In genomic region chr3:36909666-36910065, GRCh38 we compare ENCODE assay signal across 19 cellular contexts. TPM values are rescaled to one million over a fixed set of nuclear protein-coding genes. Genes with fewer than 3 reads are reported as not detected.
DNase-seq lines count a peak whose midpoint lies in the region; ATAC-seq, FAIRE-seq and TF ChIP-seq lines count a peak whose summit lies in the region.
"Had no signal": no experiment of that assay in that cellular context is flagged by ENCODE, and none has a peak within 500 bp of the region (broad histone marks: within the 10 kb centered on the region; RNA-seq: fewer than 3 reads in every experiment).

No MANE protein-coding gene starts in this region.

- H3K27me3 ChIP-seq in CD4-positive, alpha-beta memory T cell (ENCODE audit: insufficient read depth, low read length) = no peaks in the 10 kb centered on the region

- H3K79me2 ChIP-seq in OCI-LY7 (ENCODE audit: insufficient read depth, low read depth, low read length) = peaks cover 62% of the 10 kb centered on the region; the same call in 1 of the 2 replicates

- no peaks in the 10 kb centered on the region for H3K9me3 ChIP-seq in CD4-positive, alpha-beta memory T cell (ENCODE audit: control insufficient read depth in 1 of 2, low read length in 2 of 2)
- H3K9me3 ChIP-seq in OCI-LY7 (ENCODE audit: low read length) = no peaks in the 10 kb centered on the region
- H3K9me3 ChIP-seq: Caco-2 had no signal

- no peak for TF ChIP-seq CTCF in OCI-LY7 (conservative IDR thresholded peaks at IDR 0.05; ENCODE audit: low read length)
- TF ChIP-seq CTCF in natural killer cell (IDR thresholded peaks at IDR 0.05) = no peak
- TF ChIP-seq CTCF in D721Med (IDR thresholded peaks at IDR 0.05; ENCODE audit: insufficient read depth, missing control alignments) = no peak

- H3K4me1 ChIP-seq in CD4-positive, alpha-beta memory T cell (ENCODE audit: insufficient read depth, low read length) = peaks cover 64% of the 10 kb centered on the region
- peaks cover 79% of the 10 kb centered on the region for H3K4me1 ChIP-seq in OCI-LY7 (ENCODE audit: insufficient read depth, low read length, poor library complexity, severe bottlenecking)

- H3K9me3 Mint-ChIP-seq in CD4-positive, alpha-beta memory T cell = no peaks in the 10 kb centered on the region
- H3K9me3 Mint-ChIP-seq in dendritic cell treated with granulocyte-macrophage colony-stimulating factor and Interleukin-4, amounts not matched to agents 40 ng/mL and 50 ng/mL, for 4 days = no peaks in the 10 kb centered on the region
- no peaks in the 10 kb centered on the region for H3K9me3 Mint-ChIP-seq in natural killer cell

- no peak for FAIRE-seq in D721Med (lab: Jason Lieb, UNC)
- FAIRE-seq: GM12878, GM18507, RCC 7860 had no signal

- ATAC-seq in natural killer cell = no peak
- ATAC-seq in HG02870 (IDR thresholded peaks at IDR 0.05; ENCODE audit: unreplicated experiment) = no peak
- ATAC-seq: GM12878 had no signal

- peak overlapping the region; percentile 88 for H3K4me2 ChIP-seq in OCI-LY7 (ENCODE audit: low read length)

- H3K9me2 ChIP-seq in OCI-LY7 (ENCODE audit: insufficient read depth, low read length) = no peaks in the 10 kb centered on the region

- no peak overlapping the region; the same call in 1 of the 2 replicates for H2AFZ ChIP-seq in OCI-LY7 (ENCODE audit: low read length)

- no TSS peak for BruUV-seq in OCI-LY7 (replicated peaks; lab: Mats Ljungman, UMichigan)

- peaks cover 6 to 22% of the 10 kb centered on the region in 2 donors for H3K36me3 Mint-ChIP-seq in CD4-positive, alpha-beta memory T cell
- H3K36me3 Mint-ChIP-seq in dendritic cell treated with granulocyte-macrophage colony-stimulating factor and Interleukin-4, amounts not matched to agents 40 ng/mL and 50 ng/mL, for 4 days (ENCODE audit: low read depth) = no peaks in the 10 kb centered on the region
- H3K36me3 Mint-ChIP-seq in natural killer cell = peaks cover 8% of the 10 kb centered on the region

- CTCF ChIA-PET in CD4-positive, alpha-beta memory T cell (lab: Charles Lee; ENCODE audit: partially characterized antibody) = interaction anchor here (0.7 to 1.5 kb wide), 5 partner anchors 12 to 49 kb away, joined by 3 to 8 read pairs (median 5); partner anchors contain the start of gene TRANK1
- CTCF ChIA-PET in OCI-LY7 (lab: Charles Lee; ENCODE audit: unreplicated experiment) = interaction anchor here (0.5 kb wide), 1 partner anchor 15 kb away, joined by 3 read pairs; no protein-coding TSS in a partner anchor

- H4K20me1 ChIP-seq in OCI-LY7 (ENCODE audit: insufficient read depth, low read length) = no peaks in the 10 kb centered on the region

- intact Hi-C loops in CD4-positive, alpha-beta memory T cell (cut with micrococcal nuclease) = loop anchor here (2.0 kb wide), 1 partner anchor 33 kb away; no protein-coding TSS in a partner anchor
- intact Hi-C loops in OCI-LY7 (cut with micrococcal nuclease; ENCODE audit: unreplicated experiment) = no loop called here
- intact Hi-C loops in dendritic cell treated with granulocyte-macrophage colony-stimulating factor and Interleukin-4, amounts not matched to agents 40 ng/mL and 50 ng/mL, for 4 days (cut with micrococcal nuclease) = no loop called here
- intact Hi-C loops in natural killer cell (cut with micrococcal nuclease) = loop anchor here (2.0 kb wide), 1 partner anchor 35 kb away; the partner anchor contains the start of gene TRANK1

- POLR2A ChIA-PET in CD4-positive, alpha-beta memory T cell (lab: Charles Lee; ENCODE audit: partially characterized antibody) = interaction anchor here (1.5 to 6.3 kb wide), 6 partner anchors 14 to 83 kb away, joined by 4 to 59 read pairs (median 32); partner anchors contain the start of genes EPM2AIP1, MLH1 and TRANK1
- POLR2A ChIA-PET in OCI-LY7 (lab: Charles Lee) = interaction anchor here (0.6 to 7.2 kb wide), 10 partner anchors 8 to 88 kb away, joined by 3 to 55 read pairs (median 3); no protein-coding TSS in a partner anchor

- no peak overlapping the region for H3K4me3 Mint-ChIP-seq in CD4-positive, alpha-beta memory T cell
- no peak overlapping the region for H3K4me3 Mint-ChIP-seq in dendritic cell treated with granulocyte-macrophage colony-stimulating factor and Interleukin-4, amounts not matched to agents 40 ng/mL and 50 ng/mL, for 4 days
- peak overlapping the region; percentile 98 for H3K4me3 Mint-ChIP-seq in natural killer cell

- H3K36me3 ChIP-seq in CD4-positive, alpha-beta memory T cell (ENCODE audit: insufficient read depth, low read length) = no peaks in the 10 kb centered on the region
- peaks cover 23% of the 10 kb centered on the region for H3K36me3 ChIP-seq in OCI-LY7 (ENCODE audit: insufficient read depth, low read length)

- peaks cover 43 to 65% (median 53%) of the 10 kb centered on the region in 4 donors for H3K4me1 Mint-ChIP-seq in CD4-positive, alpha-beta memory T cell
- peaks cover 53% of the 10 kb centered on the region for H3K4me1 Mint-ChIP-seq in dendritic cell treated with granulocyte-macrophage colony-stimulating factor and Interleukin-4, amounts not matched to agents 40 ng/mL and 50 ng/mL, for 4 days (ENCODE audit: low read depth)
- H3K4me1 Mint-ChIP-seq in natural killer cell = peaks cover 52 to 60% of the 10 kb centered on the region in 2 donors

- peak overlapping the region in 5 of 7 donors; percentile 50 to 99 (median 89) for H3K27ac Mint-ChIP-seq in CD4-positive, alpha-beta memory T cell
- H3K27ac Mint-ChIP-seq in dendritic cell treated with granulocyte-macrophage colony-stimulating factor and Interleukin-4, amounts not matched to agents 40 ng/mL and 50 ng/mL, for 4 days = peak overlapping the region; percentile 94
- H3K27ac Mint-ChIP-seq in natural killer cell = peak overlapping the region; percentile 94 to 97

- H3K4me3 ChIP-seq in CD4-positive, alpha-beta memory T cell (ENCODE audit: low read length in 2 of 2) = no peak overlapping the region
- H3K4me3 ChIP-seq in OCI-LY7 (ENCODE audit: low read depth, low read length, poor library complexity, severe bottlenecking) = no peak overlapping the region
- H3K4me3 ChIP-seq: GM12878 had no signal

- peak overlapping the region; percentile 88 for H3K27ac ChIP-seq in CD4-positive, alpha-beta memory T cell (ENCODE audit: low read depth, low read length)
- H3K27ac ChIP-seq in OCI-LY7 (ENCODE audit: low read depth, low read length, poor library complexity, severe bottlenecking) = peak overlapping the region; percentile 99
- H3K27ac ChIP-seq: KMS-11 had no signal

- no peaks in the 10 kb centered on the region for H3K27me3 Mint-ChIP-seq in CD4-positive, alpha-beta memory T cell
- H3K27me3 Mint-ChIP-seq in dendritic cell treated with granulocyte-macrophage colony-stimulating factor and Interleukin-4, amounts not matched to agents 40 ng/mL and 50 ng/mL, for 4 days = no peaks in the 10 kb centered on the region
- H3K27me3 Mint-ChIP-seq in natural killer cell (ENCODE audit: low read depth in 2 of 2) = no peaks in the 10 kb centered on the region

- no peak for DNase-seq in CD4-positive, alpha-beta memory T cell
- DNase-seq in OCI-LY7 (ENCODE audit: low spot score) (no peak), natural killer cell (no peak), CD1c-positive myeloid dendritic cell (ENCODE audit: extremely low spot score) (no peak), D721Med (ENCODE audit: insufficient read length, low spot score) (no peak)
- no peak for DNase-seq in activated CD4-positive, alpha-beta T cell treated with anti-CD3 and anti-CD28 coated beads, Interleukin-2, amount 50 U/mL, for 48 hours
- DNase-seq: AML-193, Caco-2, HCEC 1CT, MM.1S, NCI-H1105, NCI-H1694 treated with DMSO at 0.1 percent for 48 hours, SIG-M5 had no signal

RNA-seq across cellular contexts. Expression of gene TRANK1, which starts 35.2 kb away (rescaled TPM):
- 100 to 1,000 TPM; 151 to 155 TPM for total RNA-seq in CD4-positive, alpha-beta memory T cell
- 10 to 100 TPM in 1 of 2 donors, 1 to 10 TPM in 1; 9.6 to 43.9 TPM for polyA plus RNA-seq in CD4-positive, alpha-beta memory T cell
- 29.1 and 34.9 TPM in 2 replicates for total RNA-seq in OCI-LY7 (2014; rRNA removed; shearing (Covaris generic))
- 57.1 and 66.3 TPM in 2 replicates for total RNA-seq in OCI-LY7 (2022)
- 100 to 1,000 TPM; 105 to 158 (median 139) TPM for total RNA-seq in natural killer cell

Comparison
In these comparisons a context has a peak if more than half of its experiments do, and no peak if none do; other contexts are left out.
1. intact Hi-C loops: an anchor here in CD4-positive, alpha-beta memory T cell (2.0 kb wide) and natural killer cell (2.0 kb wide); none called in OCI-LY7 and dendritic cell treated with granulocyte-macrophage colony-stimulating factor and Interleukin-4, amounts not matched to agents 40 ng/mL and 50 ng/mL, for 4 days.